In the genomic region with DNA sequence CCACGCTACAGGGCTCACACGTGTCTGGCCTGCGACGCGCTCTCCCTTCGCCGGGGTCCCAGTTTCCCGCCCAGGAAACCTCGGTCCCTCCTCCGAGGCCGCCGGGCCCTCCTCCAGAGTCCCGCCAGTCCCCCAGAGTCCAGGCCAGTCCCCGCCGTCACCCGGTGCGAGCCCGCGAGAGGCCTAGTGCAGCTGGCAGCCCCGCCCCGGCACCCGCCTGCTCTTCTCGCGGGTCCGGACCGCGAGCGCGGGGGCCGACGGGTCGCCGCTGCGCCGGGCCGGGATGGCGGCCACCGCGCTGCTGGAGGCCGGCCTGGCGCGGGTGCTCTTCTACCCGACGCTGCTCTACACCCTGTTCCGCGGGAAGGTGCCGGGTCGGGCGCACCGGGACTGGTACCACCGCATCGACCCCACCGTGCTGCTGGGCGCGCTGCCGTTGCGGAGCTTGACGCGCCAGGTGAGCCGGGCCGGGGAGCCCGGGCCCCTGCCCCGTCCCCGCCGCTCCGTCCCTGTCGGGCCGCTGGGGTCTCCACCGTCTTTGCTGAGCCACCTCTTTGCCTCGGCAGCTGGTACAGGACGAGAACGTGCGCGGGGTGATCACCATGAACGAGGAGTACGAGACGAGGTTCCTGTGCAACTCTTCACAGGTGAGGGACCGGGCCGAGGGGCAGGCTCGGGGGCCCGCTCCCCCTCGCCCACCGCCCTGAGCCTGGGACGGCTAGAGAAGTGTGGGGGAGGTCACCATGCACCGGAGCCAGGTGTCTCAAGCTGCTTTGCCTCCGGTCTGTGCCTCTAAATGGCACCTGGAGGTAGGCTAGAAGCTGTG, we compare ENCODE assay signal across 1 cellular context.
TF ChIP-seq lines count a peak whose summit lies in the region.

A gene with protein sequence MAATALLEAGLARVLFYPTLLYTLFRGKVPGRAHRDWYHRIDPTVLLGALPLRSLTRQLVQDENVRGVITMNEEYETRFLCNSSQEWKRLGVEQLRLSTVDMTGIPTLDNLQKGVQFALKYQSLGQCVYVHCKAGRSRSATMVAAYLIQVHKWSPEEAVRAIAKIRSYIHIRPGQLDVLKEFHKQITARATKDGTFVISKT (plus strand): TSS at position 260 of the 826 bp plus-strand sequence. CDS start 24 bp downstream, at position 284.

TF ChIP-seq in WTC11, 78 proteins besides CTCF, POLR2A, EP300 and RAD21 (continued from another document):
- TF ChIP-seq, protein P1, sequence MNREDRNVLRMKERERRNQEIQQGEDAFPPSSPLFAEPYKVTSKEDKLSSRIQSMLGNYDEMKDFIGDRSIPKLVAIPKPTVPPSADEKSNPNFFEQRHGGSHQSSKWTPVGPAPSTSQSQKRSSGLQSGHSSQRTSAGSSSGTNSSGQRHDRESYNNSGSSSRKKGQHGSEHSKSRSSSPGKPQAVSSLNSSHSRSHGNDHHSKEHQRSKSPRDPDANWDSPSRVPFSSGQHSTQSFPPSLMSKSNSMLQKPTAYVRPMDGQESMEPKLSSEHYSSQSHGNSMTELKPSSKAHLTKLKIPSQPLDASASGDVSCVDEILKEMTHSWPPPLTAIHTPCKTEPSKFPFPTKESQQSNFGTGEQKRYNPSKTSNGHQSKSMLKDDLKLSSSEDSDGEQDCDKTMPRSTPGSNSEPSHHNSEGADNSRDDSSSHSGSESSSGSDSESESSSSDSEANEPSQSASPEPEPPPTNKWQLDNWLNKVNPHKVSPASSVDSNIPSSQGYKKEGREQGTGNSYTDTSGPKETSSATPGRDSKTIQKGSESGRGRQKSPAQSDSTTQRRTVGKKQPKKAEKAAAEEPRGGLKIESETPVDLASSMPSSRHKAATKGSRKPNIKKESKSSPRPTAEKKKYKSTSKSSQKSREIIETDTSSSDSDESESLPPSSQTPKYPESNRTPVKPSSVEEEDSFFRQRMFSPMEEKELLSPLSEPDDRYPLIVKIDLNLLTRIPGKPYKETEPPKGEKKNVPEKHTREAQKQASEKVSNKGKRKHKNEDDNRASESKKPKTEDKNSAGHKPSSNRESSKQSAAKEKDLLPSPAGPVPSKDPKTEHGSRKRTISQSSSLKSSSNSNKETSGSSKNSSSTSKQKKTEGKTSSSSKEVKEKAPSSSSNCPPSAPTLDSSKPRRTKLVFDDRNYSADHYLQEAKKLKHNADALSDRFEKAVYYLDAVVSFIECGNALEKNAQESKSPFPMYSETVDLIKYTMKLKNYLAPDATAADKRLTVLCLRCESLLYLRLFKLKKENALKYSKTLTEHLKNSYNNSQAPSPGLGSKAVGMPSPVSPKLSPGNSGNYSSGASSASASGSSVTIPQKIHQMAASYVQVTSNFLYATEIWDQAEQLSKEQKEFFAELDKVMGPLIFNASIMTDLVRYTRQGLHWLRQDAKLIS (CRISPR knock-in tag; IDR thresholded peaks at IDR 0.05; ENCODE audit: borderline replicate concordance): no peak
- TF ChIP-seq FOXJ3 (CRISPR knock-in tag; IDR thresholded peaks at IDR 0.05; ENCODE audit: borderline replicate concordance) (no peak), ESRRA (CRISPR knock-in tag; IDR thresholded peaks at IDR 0.05; ENCODE audit: borderline replicate concordance) (no peak), JUN (CRISPR knock-in tag; IDR thresholded peaks at IDR 0.05) (peak; percentile 79; the same call in 1 of the 2 replicates), TEAD1 (CRISPR knock-in tag; IDR thresholded peaks at IDR 0.05) (no peak), NR2C2 (CRISPR knock-in tag; IDR thresholded peaks at IDR 0.05) (no peak), TP53 (CRISPR knock-in tag; IDR thresholded peaks at IDR 0.05) (no peak; the same call in 1 of the 2 replicates), TEAD4 (CRISPR knock-in tag; IDR thresholded peaks at IDR 0.05) (no peak)
- TF ChIP-seq, protein P2, sequence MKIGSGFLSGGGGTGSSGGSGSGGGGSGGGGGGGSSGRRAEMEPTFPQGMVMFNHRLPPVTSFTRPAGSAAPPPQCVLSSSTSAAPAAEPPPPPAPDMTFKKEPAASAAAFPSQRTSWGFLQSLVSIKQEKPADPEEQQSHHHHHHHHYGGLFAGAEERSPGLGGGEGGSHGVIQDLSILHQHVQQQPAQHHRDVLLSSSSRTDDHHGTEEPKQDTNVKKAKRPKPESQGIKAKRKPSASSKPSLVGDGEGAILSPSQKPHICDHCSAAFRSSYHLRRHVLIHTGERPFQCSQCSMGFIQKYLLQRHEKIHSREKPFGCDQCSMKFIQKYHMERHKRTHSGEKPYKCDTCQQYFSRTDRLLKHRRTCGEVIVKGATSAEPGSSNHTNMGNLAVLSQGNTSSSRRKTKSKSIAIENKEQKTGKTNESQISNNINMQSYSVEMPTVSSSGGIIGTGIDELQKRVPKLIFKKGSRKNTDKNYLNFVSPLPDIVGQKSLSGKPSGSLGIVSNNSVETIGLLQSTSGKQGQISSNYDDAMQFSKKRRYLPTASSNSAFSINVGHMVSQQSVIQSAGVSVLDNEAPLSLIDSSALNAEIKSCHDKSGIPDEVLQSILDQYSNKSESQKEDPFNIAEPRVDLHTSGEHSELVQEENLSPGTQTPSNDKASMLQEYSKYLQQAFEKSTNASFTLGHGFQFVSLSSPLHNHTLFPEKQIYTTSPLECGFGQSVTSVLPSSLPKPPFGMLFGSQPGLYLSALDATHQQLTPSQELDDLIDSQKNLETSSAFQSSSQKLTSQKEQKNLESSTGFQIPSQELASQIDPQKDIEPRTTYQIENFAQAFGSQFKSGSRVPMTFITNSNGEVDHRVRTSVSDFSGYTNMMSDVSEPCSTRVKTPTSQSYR (CRISPR knock-in tag; IDR thresholded peaks at IDR 0.05): peak; percentile 57; the same call in 1 of the 2 replicates
- TF ChIP-seq, protein P3, sequence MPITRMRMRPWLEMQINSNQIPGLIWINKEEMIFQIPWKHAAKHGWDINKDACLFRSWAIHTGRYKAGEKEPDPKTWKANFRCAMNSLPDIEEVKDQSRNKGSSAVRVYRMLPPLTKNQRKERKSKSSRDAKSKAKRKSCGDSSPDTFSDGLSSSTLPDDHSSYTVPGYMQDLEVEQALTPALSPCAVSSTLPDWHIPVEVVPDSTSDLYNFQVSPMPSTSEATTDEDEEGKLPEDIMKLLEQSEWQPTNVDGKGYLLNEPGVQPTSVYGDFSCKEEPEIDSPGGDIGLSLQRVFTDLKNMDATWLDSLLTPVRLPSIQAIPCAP (CRISPR knock-in tag; IDR thresholded peaks at IDR 0.05): no peak
